11 cellular contexts compared by ENCODE assay signal in genomic region chr7:99324559-99324958, GRCh38. TPM values are rescaled to one million over a fixed set of nuclear protein-coding genes. Genes with fewer than 3 reads are reported as not detected.
A peak's percentile ranks its signal among the peaks of the same experiment; 100 is the strongest.
DNase-seq lines count a peak whose midpoint lies in the region; ATAC-seq and TF ChIP-seq lines count a peak whose summit lies in the region.
"Had no signal": no experiment of that assay in that cellular context is flagged by ENCODE, and none has a peak within 500 bp of the region (broad histone marks: within the 10 kb centered on the region; RNA-seq: fewer than 3 reads in every experiment).

No MANE protein-coding gene starts in this region.

- H3K9ac ChIP-seq in OCI-LY1 (ENCODE audit: low read length): peak overlapping the region; percentile 97

- no peaks in the 10 kb centered on the region for H4K20me1 ChIP-seq in OCI-LY1 (ENCODE audit: insufficient read depth, low read length)

- DNase-seq in GM12865 (ENCODE audit: low read depth) (no peak), chondrocyte (ENCODE audit: low spot score) (no peak), GM10266 (ENCODE audit: extremely low spot score) (no peak), glomerular visceral epithelial cell (ENCODE audit: extremely low spot score) (no peak), tibial nerve (ENCODE audit: low spot score in 2 of 2) (no peak)
- DNase-seq: activated CD4-positive, alpha-beta T cell treated with anti-CD3 and anti-CD28 coated beads, Interleukin-2, amount 50 U/mL, for 48 hours; midbrain; stimulated activated CD4-positive, alpha-beta T cell treated with anti-CD3 and anti-CD28 coated beads, Interleukin-4, amount 100 ng/mL, for 24 hours had no signal

- H3K36me3 ChIP-seq in OCI-LY1 (ENCODE audit: insufficient read depth, low read length) (peaks cover 6% of the 10 kb centered on the region), neuron (ENCODE audit: insufficient read depth, low read length) (peaks cover 6% of the 10 kb centered on the region), tibial nerve (no peaks in the 10 kb centered on the region)

- H3K9me2 ChIP-seq in OCI-LY1 (ENCODE audit: low read depth, low read length): no peaks in the 10 kb centered on the region

- 95 to 98% methylated on average over 14 of the region's 14 CpGs for WGBS in tibial nerve, 2 donors

- no peak for ATAC-seq in GM18868 (IDR thresholded peaks at IDR 0.05; ENCODE audit: unreplicated experiment)

- no peak overlapping the region for H3K27ac ChIP-seq in OCI-LY1 (ENCODE audit: low read depth, low read length, poor library complexity, severe bottlenecking)
- no peak overlapping the region for H3K27ac ChIP-seq in tibial nerve

- H3K4me3 Mint-ChIP-seq in chondrocyte (ENCODE audit: unreplicated experiment): peak overlapping the region; percentile 88

- H3K27me3 ChIP-seq in OCI-LY1 (ENCODE audit: insufficient read depth, low read length) (no peaks in the 10 kb centered on the region), neuron (ENCODE audit: insufficient read depth, low read length) (no peaks in the 10 kb centered on the region), tibial nerve (no peaks in the 10 kb centered on the region)

- no peaks in the 10 kb centered on the region for H3K27me3 Mint-ChIP-seq in chondrocyte (ENCODE audit: low read depth)

- H2AFZ ChIP-seq in OCI-LY1 (ENCODE audit: low read length): no peak overlapping the region
- H2AFZ ChIP-seq in neuron (ENCODE audit: low read depth, low read length): no peak overlapping the region

- no peak for TF ChIP-seq EP300 in tibial nerve (IDR thresholded peaks at IDR 0.05)

- H3K4me1 Mint-ChIP-seq in chondrocyte (ENCODE audit: low read depth): peaks cover 30% of the 10 kb centered on the region

- H3K4me1 ChIP-seq in OCI-LY1 (ENCODE audit: insufficient read depth, low read length, severe bottlenecking) (peaks cover 37% of the 10 kb centered on the region), neuron (ENCODE audit: insufficient read depth, low read length) (peaks cover 14% of the 10 kb centered on the region), tibial nerve (peaks cover 0 to 42% (median 23%) of the 10 kb centered on the region in 4 donors)

- H3K4me3 ChIP-seq in GM12865 (ENCODE audit: low read depth, low read length) (peak overlapping the region; percentile 84; the same call in 1 of the 2 replicates), OCI-LY1 (ENCODE audit: low read depth, low read length, poor library complexity, severe bottlenecking) (peak overlapping the region; percentile 83), neuron (ENCODE audit: low read length) (peak overlapping the region; percentile 92), tibial nerve (no peak overlapping the region)

- H3K36me3 Mint-ChIP-seq in chondrocyte (ENCODE audit: low read depth): no peaks in the 10 kb centered on the region

- no peak for TF ChIP-seq CTCF in GM12865 (IDR thresholded peaks at IDR 0.05; ENCODE audit: insufficient read depth, low read depth, low read length, missing control alignments)
- TF ChIP-seq CTCF in OCI-LY1 (IDR thresholded peaks at IDR 0.05; ENCODE audit: low read length): no peak
- no peak for TF ChIP-seq CTCF in chondrocyte (IDR thresholded peaks at IDR 0.05)
- no peak for TF ChIP-seq CTCF in GM10266 (IDR thresholded peaks at IDR 0.05; ENCODE audit: control insufficient read depth, insufficient read depth, low read depth, missing control alignments)
- TF ChIP-seq CTCF in tibial nerve (IDR thresholded peaks at IDR 0.05): no peak

- no peaks in the 10 kb centered on the region for H3K9me3 Mint-ChIP-seq in chondrocyte (ENCODE audit: low read depth)

- H3K27ac Mint-ChIP-seq in chondrocyte (ENCODE audit: unreplicated experiment): no peak overlapping the region

- H3K9me3 ChIP-seq in OCI-LY1 (ENCODE audit: low read length) (no peaks in the 10 kb centered on the region), neuron (ENCODE audit: low read length) (no peaks in the 10 kb centered on the region), tibial nerve (no peaks in the 10 kb centered on the region)

- H3F3A ChIP-seq in OCI-LY1 (ENCODE audit: insufficient read depth, low read length): no peaks in the 10 kb centered on the region

- H3K79me2 ChIP-seq in OCI-LY1 (ENCODE audit: insufficient read depth, low read length): peaks cover 34% of the 10 kb centered on the region

- peak overlapping the region; percentile 95 for H3K4me2 ChIP-seq in OCI-LY1 (ENCODE audit: low read length)

- TF ChIP-seq POLR2A in tibial nerve (IDR thresholded peaks at IDR 0.05): no peak

RNA-seq across cellular contexts. Expression of gene ARPC1A, which starts 1.1 kb away (rescaled TPM):
- total RNA-seq in chondrocyte: 103 to 110 TPM (median 104 TPM) in 3 replicates
- 100 to 1,000 TPM in 3 of 4 donors, 10 to 100 TPM in 1; 92.2 to 151 (median 118) TPM for total RNA-seq in tibial nerve

RNA-seq across cellular contexts. Expression of gene ARPC1B, which starts 50.0 kb away (rescaled TPM):
- total RNA-seq in chondrocyte: 120 to 134 TPM (median 130 TPM) in 3 replicates
- total RNA-seq in tibial nerve: 100 to 1,000 TPM; 178 to 337 (median 306) TPM

RNA-seq across cellular contexts. Expression of gene MYH16, which starts 51.9 kb away (rescaled TPM):
- not detected in 3 replicates for total RNA-seq in chondrocyte
- total RNA-seq in tibial nerve: not detected

Comparison
In these comparisons a context has a peak if more than half of its experiments do, and no peak if none do; other contexts are left out.
1. H3K4me3 ChIP-seq: peak in GM12865 (single experiment), OCI-LY1 (single experiment) and neuron (single experiment); none in tibial nerve (0 of 4).